In genomic region chr21:45970674-45971486, GRCh38 we compare ENCODE assay signal across 8 cellular contexts. TPM values are rescaled to one million over a fixed set of nuclear protein-coding genes. Genes with fewer than 3 reads are reported as not detected.
DNase-seq lines count a peak whose midpoint lies in the region; ATAC-seq and TF ChIP-seq lines count a peak whose summit lies in the region.

No MANE protein-coding gene starts in this region.

- no TSS peak for BruUV-seq in OCI-LY7 (replicated peaks; lab: Mats Ljungman, UMichigan)

- H3K9me3 Mint-ChIP-seq in activated naive CD8-positive, alpha-beta T cell treated with anti-CD3 and anti-CD28 coated beads, Interleukin-2, amount 10 ng/mL, durations not matched to agents 7 days and 5 days: no peaks in the 10 kb centered on the region

- H3K79me2 ChIP-seq in OCI-LY7 (ENCODE audit: insufficient read depth, low read depth, low read length): no peaks in the 10 kb centered on the region

- CTCF ChIA-PET in OCI-LY7 (lab: Charles Lee; ENCODE audit: unreplicated experiment): interaction anchor here (0.5 kb wide), 1 partner anchor 216 kb away, joined by 3 read pairs; no protein-coding TSS in a partner anchor

- peak; percentile 70 for TF ChIP-seq CTCF in OCI-LY7 (conservative IDR thresholded peaks at IDR 0.05; ENCODE audit: low read length)

- no peaks in the 10 kb centered on the region for H3K9me2 ChIP-seq in OCI-LY7 (ENCODE audit: insufficient read depth, low read length)

- DNase-seq in NCI-H524 (lab: John Stamatoyannopoulos, UW) (peak; percentile 20 to 81), NCI-H524 treated with DMSO at 0.1 percent for 48 hours (lab: John Stamatoyannopoulos, UW) (no peak), OCI-LY7 (ENCODE audit: low spot score) (peak; percentile 10), hepatic stellate cell (ENCODE audit: low spot score) (peak; percentile 84)
- DNase-seq in activated naive CD8-positive, alpha-beta T cell treated with anti-CD3 and anti-CD28 coated beads, Interleukin-2, amount 10 ng/mL, durations not matched to agents 7 days and 5 days: peak; percentile 73
- peak; percentile 58 for DNase-seq in stimulated activated CD4-positive, alpha-beta T cell treated with anti-CD3 and anti-CD28 coated beads, Interleukin-12 subunit alpha, Interleukin-12 subunit beta, amount 100 ng/mL, for 4 hours

- no peak overlapping the region for H3K27ac Mint-ChIP-seq in activated naive CD8-positive, alpha-beta T cell treated with anti-CD3 and anti-CD28 coated beads, Interleukin-2, amount 10 ng/mL, durations not matched to agents 7 days and 5 days

- H3K4me3 Mint-ChIP-seq in activated naive CD8-positive, alpha-beta T cell treated with anti-CD3 and anti-CD28 coated beads, Interleukin-2, amount 10 ng/mL, durations not matched to agents 7 days and 5 days: no peak overlapping the region

- no peaks in the 10 kb centered on the region for H3K4me1 ChIP-seq in OCI-LY7 (ENCODE audit: insufficient read depth, low read length, poor library complexity, severe bottlenecking)

- H3K36me3 ChIP-seq in OCI-LY7 (ENCODE audit: insufficient read depth, low read length): no peaks in the 10 kb centered on the region

- no peak overlapping the region for H3K4me2 ChIP-seq in OCI-LY7 (ENCODE audit: low read length)

- no peak overlapping the region for H2AFZ ChIP-seq in OCI-LY7 (ENCODE audit: low read length)

- peak; percentile 57 for ATAC-seq in activated naive CD8-positive, alpha-beta T cell treated with anti-CD3 and anti-CD28 coated beads, Interleukin-2, amount 10 ng/mL, durations not matched to agents 7 days and 5 days (ENCODE audit: low read depth)
- no peak for ATAC-seq in HG02981 (IDR thresholded peaks at IDR 0.05; ENCODE audit: unreplicated experiment)
- no peak for ATAC-seq in GM21423 (IDR thresholded peaks at IDR 0.05; ENCODE audit: unreplicated experiment)

- no peaks in the 10 kb centered on the region for H4K20me1 ChIP-seq in OCI-LY7 (ENCODE audit: insufficient read depth, low read length)

- no peaks in the 10 kb centered on the region for H3K9me3 ChIP-seq in OCI-LY7 (ENCODE audit: low read length)

- intact Hi-C loops in OCI-LY7 (cut with micrococcal nuclease; ENCODE audit: unreplicated experiment): no loop called here

- peaks cover 23% of the 10 kb centered on the region for H3K27me3 Mint-ChIP-seq in activated naive CD8-positive, alpha-beta T cell treated with anti-CD3 and anti-CD28 coated beads, Interleukin-2, amount 10 ng/mL, durations not matched to agents 7 days and 5 days

- H3K27ac ChIP-seq in OCI-LY7 (ENCODE audit: low read depth, low read length, poor library complexity, severe bottlenecking): no peak overlapping the region

- POLR2A ChIA-PET in OCI-LY7 (lab: Charles Lee): no interaction called here
- POLR2A ChIA-PET in activated naive CD8-positive, alpha-beta T cell treated with anti-CD3 and anti-CD28 coated beads, Interleukin-2, amount 10 ng/mL, durations not matched to agents 7 days and 5 days (lab: Charles Lee): no interaction called here

- no peaks in the 10 kb centered on the region for H3K36me3 Mint-ChIP-seq in activated naive CD8-positive, alpha-beta T cell treated with anti-CD3 and anti-CD28 coated beads, Interleukin-2, amount 10 ng/mL, durations not matched to agents 7 days and 5 days

- no peaks in the 10 kb centered on the region for H3K4me1 Mint-ChIP-seq in activated naive CD8-positive, alpha-beta T cell treated with anti-CD3 and anti-CD28 coated beads, Interleukin-2, amount 10 ng/mL, durations not matched to agents 7 days and 5 days

- no peak overlapping the region for H3K4me3 ChIP-seq in OCI-LY7 (ENCODE audit: low read depth, low read length, poor library complexity, severe bottlenecking)

RNA-seq across cellular contexts. Expression of gene COL6A1, which starts 10.7 kb away (rescaled TPM):
- not detected in 2 replicates for total RNA-seq in OCI-LY7 (2014; rRNA removed; shearing (Covaris generic))
- total RNA-seq in OCI-LY7 (2022): not detected in 2 replicates
- total RNA-seq in activated naive CD8-positive, alpha-beta T cell treated with anti-CD3 and anti-CD28 coated beads, Interleukin-2, amount 10 ng/mL, durations not matched to agents 7 days and 5 days: 1 to 10 TPM; 3.5 to 3.8 TPM
